8 cellular contexts compared by ENCODE assay signal in genomic region chr1:182389619-182390047, GRCh38. TPM values are rescaled to one million over a fixed set of nuclear protein-coding genes. Genes with fewer than 3 reads are reported as not detected.
A peak's percentile ranks its signal among the peaks of the same experiment; 100 is the strongest.
DNase-seq lines count a peak whose midpoint lies in the region; ATAC-seq, FAIRE-seq and TF ChIP-seq lines count a peak whose summit lies in the region.

No MANE protein-coding gene starts in this region.

- no peak for DNase-seq in CD4-positive, CD25-positive, alpha-beta regulatory T cell
- DNase-seq in kidney (no peak), substantia nigra (lab: John Stamatoyannopoulos, UW) (peak in 16 of 49 donors; percentile 12 to 58 (median 30)), posterior vena cava (ENCODE audit: low spot score) (no peak)

- intact Hi-C loops in kidney (cut with DNase I) (loop anchor here (10.0 kb wide), 1 partner anchor 245 kb away; no protein-coding TSS in a partner anchor), posterior vena cava (cut with DNase I) (loop anchor here (10.0 kb wide), 2 partner anchors 85 to 105 kb away; no protein-coding TSS in a partner anchor)

- H3K9ac ChIP-seq in kidney (ENCODE audit: low read length in 2 of 2) = peak overlapping the region; percentile 78 to 87

- H3K4me1 ChIP-seq in CD4-positive, CD25-positive, alpha-beta regulatory T cell (ENCODE audit: control insufficient read depth, insufficient read depth, low read length, poor library complexity, severe bottlenecking) = peaks cover 13% of the 10 kb centered on the region
- H3K4me1 ChIP-seq in kidney (ENCODE audit: control insufficient read depth in 1 of 2, insufficient read depth in 1 of 2, low read depth in 1 of 2, low read length in 2 of 2) = peaks cover 2 to 16% of the 10 kb centered on the region in 2 donors

- H3K9me3 Mint-ChIP-seq in CD4-positive, CD25-positive, alpha-beta regulatory T cell = peaks cover 0 to 3% (median 0%) of the 10 kb centered on the region in 7 donors

- peak overlapping the region; percentile 88 to 92 (median 92) for H3K27ac Mint-ChIP-seq in CD4-positive, CD25-positive, alpha-beta regulatory T cell

- peak overlapping the region; percentile 51 for H3K4me3 ChIP-seq in CD4-positive, CD25-positive, alpha-beta regulatory T cell (ENCODE audit: low read depth, low read length)
- peak overlapping the region; percentile 75 to 90 for H3K4me3 ChIP-seq in kidney (ENCODE audit: low read length in 2 of 2)

- H3K36me3 ChIP-seq in CD4-positive, CD25-positive, alpha-beta regulatory T cell (ENCODE audit: control insufficient read depth, insufficient read depth, low read length) = no peaks in the 10 kb centered on the region
- H3K36me3 ChIP-seq in KOPT-K1 (ENCODE audit: insufficient read depth, low read length) (peaks cover 60% of the 10 kb centered on the region), kidney (ENCODE audit: control insufficient read depth in 1 of 2, insufficient read depth in 2 of 2, low read length in 2 of 2) (peaks cover 25 to 37% of the 10 kb centered on the region in 2 donors)

- H3K27me3 Mint-ChIP-seq in CD4-positive, CD25-positive, alpha-beta regulatory T cell = peaks cover 27% of the 10 kb centered on the region

- no peak for FAIRE-seq in kidney (lab: Jason Lieb, UNC)

- no peaks in the 10 kb centered on the region for H3K9me3 ChIP-seq in CD4-positive, CD25-positive, alpha-beta regulatory T cell (ENCODE audit: control insufficient read depth in 2 of 2, low read length in 2 of 2)
- H3K9me3 ChIP-seq in KOPT-K1 (ENCODE audit: insufficient read depth, low read length, poor library complexity, severe bottlenecking) (no peaks in the 10 kb centered on the region), kidney (ENCODE audit: control insufficient read depth in 1 of 2, low read length in 2 of 2) (no peaks in the 10 kb centered on the region)

- ATAC-seq in CD4-positive, CD25-positive, alpha-beta regulatory T cell (ENCODE audit: low read depth in 2 of 2) = no peak
- no peak for ATAC-seq in HG03521 (IDR thresholded peaks at IDR 0.05; ENCODE audit: unreplicated experiment)
- ATAC-seq in HG03025 (IDR thresholded peaks at IDR 0.05; ENCODE audit: low FRiP score, unreplicated experiment) = no peak

- peaks cover 6 to 23% (median 11%) of the 10 kb centered on the region in 4 donors for H3K4me1 Mint-ChIP-seq in CD4-positive, CD25-positive, alpha-beta regulatory T cell

- H3K27ac ChIP-seq in CD4-positive, CD25-positive, alpha-beta regulatory T cell (ENCODE audit: insufficient read depth, low read length, poor library complexity, severe bottlenecking) = no peak overlapping the region
- H3K27ac ChIP-seq in KOPT-K1 (ENCODE audit: low read depth, low read length, poor library complexity, severe bottlenecking) = peak overlapping the region; percentile 90
- peak overlapping the region; percentile 94 for H3K27ac ChIP-seq in angular gyrus (ENCODE audit: low read depth, low read length)
- no peak overlapping the region for H3K27ac ChIP-seq in kidney (ENCODE audit: low read depth in 2 of 2, low read length in 2 of 2)
- H3K27ac ChIP-seq in substantia nigra (ENCODE audit: low read depth, low read length, poor library complexity, severe bottlenecking) = peak overlapping the region; percentile 97

- TF ChIP-seq CTCF in kidney (IDR thresholded peaks at IDR 0.05; ENCODE audit: borderline replicate concordance, extremely low read depth, insufficient read depth) = no peak

- H3K4me3 Mint-ChIP-seq in CD4-positive, CD25-positive, alpha-beta regulatory T cell = peak overlapping the region; percentile 86 to 91 (median 90)

- peaks cover 5% of the 10 kb centered on the region for H3K36me3 Mint-ChIP-seq in CD4-positive, CD25-positive, alpha-beta regulatory T cell

- peaks cover 17% of the 10 kb centered on the region for H3K27me3 ChIP-seq in CD4-positive, CD25-positive, alpha-beta regulatory T cell (ENCODE audit: control insufficient read depth, insufficient read depth, low read length)

RNA-seq across cellular contexts. Expression of gene GLUL, which starts 2.0 kb away (rescaled TPM):
- 69.5 TPM for total RNA-seq in CD4-positive, CD25-positive, alpha-beta regulatory T cell
- 10 to 100 TPM; 27.3 to 52.5 (median 40.8) TPM for polyA plus RNA-seq in CD4-positive, CD25-positive, alpha-beta regulatory T cell
- total RNA-seq in kidney (533 TPM), posterior vena cava (100 to 1,000 TPM; 482 to 580 TPM)
- 90.6 TPM for polyA plus RNA-seq in kidney (ENCODE audit: insufficient read depth, low read depth, low replicate concordance)

RNA-seq across cellular contexts. Expression of gene TEDDM1, which starts 10.8 kb away (rescaled TPM):
- total RNA-seq in CD4-positive, CD25-positive, alpha-beta regulatory T cell = not detected
- polyA plus RNA-seq in CD4-positive, CD25-positive, alpha-beta regulatory T cell = under 1 TPM in 1 of 4 donors, not detected in 3; 0.08 TPM
- total RNA-seq in kidney (not detected), posterior vena cava (not detected)
- polyA plus RNA-seq in kidney (ENCODE audit: insufficient read depth, low read depth, low replicate concordance) = not detected

Comparison
In these comparisons a context has a peak if more than half of its experiments do, and no peak if none do; other contexts are left out.
1. H3K27ac ChIP-seq: peak in KOPT-K1 (single experiment), angular gyrus (single experiment) and substantia nigra (single experiment); none in CD4-positive, CD25-positive, alpha-beta regulatory T cell (single experiment) and kidney (0 of 2).